Comparison of ENCODE assay signal across 8 cellular contexts in the genomic region with DNA sequence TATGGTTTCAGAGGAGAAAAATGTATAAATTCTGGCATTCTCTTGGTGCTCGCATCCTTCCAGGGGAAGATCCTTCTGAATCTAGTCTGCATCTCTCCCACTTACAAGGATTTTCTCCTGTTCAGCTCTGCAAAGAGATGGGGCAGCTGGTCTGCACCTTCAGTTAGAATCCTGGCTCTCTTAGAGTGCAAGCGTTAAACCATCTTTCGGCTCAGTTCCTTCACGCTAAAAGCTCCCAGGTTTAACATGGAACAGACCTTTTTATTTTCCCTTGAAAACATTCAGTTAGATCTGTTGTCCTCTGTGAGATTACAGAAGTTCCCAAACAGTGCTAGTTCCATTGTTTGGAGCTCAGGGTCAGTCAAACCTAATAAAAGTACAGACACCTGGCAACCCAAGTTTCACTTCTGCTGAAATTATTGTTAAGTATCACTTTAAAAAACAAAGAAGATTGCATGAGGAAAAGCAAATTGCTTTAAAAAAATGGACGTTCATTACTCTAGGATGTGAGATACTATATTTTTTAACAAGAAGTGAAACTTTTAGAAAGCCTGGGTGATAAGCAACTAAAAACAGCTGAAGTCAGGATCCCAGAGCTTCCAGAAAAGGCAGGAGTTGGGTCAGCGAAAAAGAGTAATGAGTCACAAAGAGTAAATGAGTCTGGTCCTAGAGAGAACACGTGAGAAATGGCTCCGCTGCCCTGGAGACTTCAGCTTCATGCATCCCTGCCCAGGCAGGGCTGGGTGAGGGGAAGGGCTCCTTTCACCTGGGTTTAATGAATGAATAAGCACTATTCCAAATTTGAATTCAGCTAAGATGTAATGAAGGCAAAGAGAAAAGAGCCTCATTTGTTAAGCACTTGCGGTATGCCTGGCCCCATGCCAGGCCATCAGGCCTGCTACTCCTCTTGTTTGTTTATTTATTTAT.
DNase-seq lines count a peak whose midpoint lies in the region; ATAC-seq, FAIRE-seq and TF ChIP-seq lines count a peak whose summit lies in the region.

No MANE protein-coding gene starts in this region.

- DNase-seq in AG10803 (ENCODE audit: low read depth) (peak; percentile 80), GM19240 (ENCODE audit: insufficient read length, low spot score) (peak; percentile 63), activated B cell treated with CpG ODN at 0.5 μM for 24 hours (no peak), islet precursor cell (peak; percentile 73), upper lobe of right lung (no peak), D721Med (ENCODE audit: insufficient read length, low spot score) (no peak)
- no peak for DNase-seq in activated naive CD4-positive, alpha-beta T cell (lab: John Stamatoyannopoulos, UW)

- intact Hi-C loops in activated B cell treated with CpG ODN at 0.5 μM for 24 hours (cut with micrococcal nuclease), result loop anchor here (1.0 to 5.0 kb wide), 5 partner anchors 14 to 316 kb away; partner anchors contain the start of gene SEC61A1
- intact Hi-C loops in upper lobe of right lung (cut with DNase I), result no loop called here

- FAIRE-seq in D721Med (lab: Jason Lieb, UNC), result no peak

- POLR2A ChIA-PET in activated B cell treated with CpG ODN at 0.5 μM for 24 hours (lab: Charles Lee), result interaction anchor here (0.6 to 1.9 kb wide), 8 partner anchors 13 to 87 kb away, joined by 3 to 24 read pairs (median 9); partner anchors contain the start of genes ABTB1 and MGLL

- H3K27ac Mint-ChIP-seq in activated B cell treated with CpG ODN at 0.5 μM for 24 hours, result peak overlapping the region; percentile 93

- peak overlapping the region; percentile 9 for H3K27ac ChIP-seq in upper lobe of right lung

- H3K4me1 ChIP-seq in upper lobe of right lung, result peaks cover 43% of the 10 kb centered on the region

- no peak overlapping the region for H3K4me3 ChIP-seq in AG10803 (ENCODE audit: low read length)
- H3K4me3 ChIP-seq in upper lobe of right lung, result no peak overlapping the region

- no peak for TF ChIP-seq CTCF in AG10803 (conservative IDR thresholded peaks at IDR 0.05; ENCODE audit: low read length)
- TF ChIP-seq CTCF in activated B cell treated with CpG ODN at 0.5 μM for 24 hours (IDR thresholded peaks at IDR 0.05), result no peak
- no peak for TF ChIP-seq CTCF in upper lobe of right lung (IDR thresholded peaks at IDR 0.05)
- TF ChIP-seq CTCF in D721Med (IDR thresholded peaks at IDR 0.05; ENCODE audit: insufficient read depth, missing control alignments), result no peak

- H3K4me3 Mint-ChIP-seq in activated B cell treated with CpG ODN at 0.5 μM for 24 hours, result peak overlapping the region; percentile 77

- peaks cover 46% of the 10 kb centered on the region for H3K4me1 Mint-ChIP-seq in activated B cell treated with CpG ODN at 0.5 μM for 24 hours

- H3K9me3 ChIP-seq in upper lobe of right lung, result no peaks in the 10 kb centered on the region

- ATAC-seq in HG03280 (IDR thresholded peaks at IDR 0.05; ENCODE audit: unreplicated experiment) (peak; percentile 58), activated B cell treated with CpG ODN at 0.5 μM for 24 hours (ENCODE audit: low read depth) (peak; percentile 91), upper lobe of right lung (peak; percentile 17)

- CTCF ChIA-PET in activated B cell treated with CpG ODN at 0.5 μM for 24 hours (lab: Charles Lee), result interaction anchor here (1.0 to 1.6 kb wide), 4 partner anchors 12 to 88 kb away, joined by 3 to 10 read pairs (median 6); no protein-coding TSS in a partner anchor

- H3K36me3 ChIP-seq in upper lobe of right lung, result no peaks in the 10 kb centered on the region

- H3K27me3 Mint-ChIP-seq in activated B cell treated with CpG ODN at 0.5 μM for 24 hours, result no peaks in the 10 kb centered on the region

- H3K9me3 Mint-ChIP-seq in activated B cell treated with CpG ODN at 0.5 μM for 24 hours, result no peaks in the 10 kb centered on the region

- H3K36me3 Mint-ChIP-seq in activated B cell treated with CpG ODN at 0.5 μM for 24 hours (ENCODE audit: low read depth), result no peaks in the 10 kb centered on the region

- H3K27me3 ChIP-seq in upper lobe of right lung, result no peaks in the 10 kb centered on the region

Comparison
In these comparisons a context has a peak if more than half of its experiments do, and no peak if none do; other contexts are left out.
1. DNase-seq: peak in AG10803 (single experiment), GM19240 (single experiment) and islet precursor cell (single experiment); none in activated B cell treated with CpG ODN at 0.5 μM for 24 hours (single experiment), upper lobe of right lung (single experiment), activated naive CD4-positive, alpha-beta T cell (0 of 4) and D721Med (single experiment).
2. ATAC-seq: peak in every context shown above with its lines; median percentile 91 in activated B cell treated with CpG ODN at 0.5 μM for 24 hours; 58 in HG03280; 17 in upper lobe of right lung.